ENCODE assay signal across 24 cellular contexts in genomic region chr7:121537031-121537430, GRCh38.
DNase-seq lines count a peak whose midpoint lies in the region; ATAC-seq and TF ChIP-seq lines count a peak whose summit lies in the region.
"Had no signal": no experiment of that assay in that cellular context is flagged by ENCODE, and none has a peak within 500 bp of the region (broad histone marks: within the 10 kb centered on the region; RNA-seq: fewer than 3 reads in every experiment).

No MANE protein-coding gene starts in this region.

- no peaks in the 10 kb centered on the region for H3K36me3 ChIP-seq in GM23338 (ENCODE audit: insufficient read depth)
- H3K36me3 ChIP-seq in MM.1S (replicated peaks; ENCODE audit: insufficient read depth, low read length): no peaks in the 10 kb centered on the region
- H3K36me3 ChIP-seq in MG63: no peaks in the 10 kb centered on the region

- H3K27me3 ChIP-seq in GM23338 (ENCODE audit: insufficient read depth) (no peaks in the 10 kb centered on the region), MM.1S (replicated peaks; ENCODE audit: insufficient read depth, low read length) (no peaks in the 10 kb centered on the region), MG63 (no peaks in the 10 kb centered on the region)

- no peak overlapping the region for H3K4me3 ChIP-seq in GM23338
- H3K4me3 ChIP-seq in MM.1S (ENCODE audit: low read length): no peak overlapping the region
- no peak overlapping the region for H3K4me3 ChIP-seq in MG63
- H3K4me3 ChIP-seq: A549, GM12878 had no signal

- H2AFZ ChIP-seq in GM23338 (peak overlapping the region; percentile 30; the same call in 1 of the 2 replicates), MM.1S (ENCODE audit: low read length) (peak overlapping the region; percentile 7; the same call in 1 of the 2 replicates)

- H3K27ac Mint-ChIP-seq in GM23338: no peak overlapping the region
- H3K27ac Mint-ChIP-seq: CD4-positive, alpha-beta T cell; HFFc6 had no signal

- H3K9ac ChIP-seq in MM.1S (ENCODE audit: low read length): no peak overlapping the region

- no peaks in the 10 kb centered on the region for H4K20me1 ChIP-seq in GM23338 (replicated peaks; ENCODE audit: insufficient read depth)
- H4K20me1 ChIP-seq in MM.1S (ENCODE audit: insufficient read depth, low read length): no peaks in the 10 kb centered on the region

- no peaks in the 10 kb centered on the region for H3K79me2 ChIP-seq in GM23338 (replicated peaks; ENCODE audit: insufficient read depth)
- H3K79me2 ChIP-seq in MM.1S (ENCODE audit: low read length): no peaks in the 10 kb centered on the region

- 0 out of 3 replicates have a peak, but pooled peaks cover 3% of the 10 kb centered on the region for H3K4me1 Mint-ChIP-seq in GM23338

- H3K4me1 ChIP-seq in GM23338 (ENCODE audit: insufficient read depth) (0 out of 2 replicates have a peak, but pooled peaks cover 3% of the 10 kb centered on the region), MM.1S (ENCODE audit: low read length) (peaks cover 8% of the 10 kb centered on the region; the same call in 1 of the 2 replicates)
- H3K4me1 ChIP-seq: A549 had no signal

- H3K9me2 ChIP-seq in GM23338 (ENCODE audit: insufficient read depth) (0 out of 2 replicates have a peak, but pooled peaks cover 6% of the 10 kb centered on the region), MM.1S (replicated peaks; ENCODE audit: insufficient read depth, low read length) (no peaks in the 10 kb centered on the region)

- DNase-seq in GM23338 (ENCODE audit: low spot score) (no peak), MM.1S (no peak), iris pigment epithelial cell (ENCODE audit: low read depth) (peak; percentile 54), hepatic stellate cell (ENCODE audit: low spot score) (no peak), MG63 (no peak)
- DNase-seq: CD4-positive, alpha-beta T cell; COR-L47; DMS79 treated with DMSO at 0.1 percent for 48 hours; HFFc6; Kasumi-1; NCI-H1092 treated with DMSO at 0.1 percent for 48 hours; NCI-H146; NCI-H2029; NCI-H2227 treated with DMSO at 0.1 percent for 48 hours; NCI-H524 treated with DMSO at 0.1 percent for 48 hours; NCI-H82; OCI-M1; RPMI8226; SHP77 had no signal

- H3F3A ChIP-seq in GM23338 (replicated peaks; ENCODE audit: low read depth) (no peaks in the 10 kb centered on the region), MM.1S (ENCODE audit: insufficient read depth, low read length) (0 out of 2 replicates have a peak, but pooled peaks cover 3% of the 10 kb centered on the region)

- no peak overlapping the region for H3K4me3 Mint-ChIP-seq in GM23338
- H3K4me3 Mint-ChIP-seq: CD4-positive, alpha-beta T cell; HFFc6 had no signal

- H3K9me3 Mint-ChIP-seq in GM23338: no peaks in the 10 kb centered on the region
- H3K9me3 Mint-ChIP-seq: CD4-positive, alpha-beta T cell; HFFc6 had no signal

- no peaks in the 10 kb centered on the region for H3K36me3 Mint-ChIP-seq in GM23338 (ENCODE audit: low read depth)

- H3K9me3 ChIP-seq in MM.1S (replicated peaks; ENCODE audit: insufficient read depth, low read length) (no peaks in the 10 kb centered on the region), MG63 (no peaks in the 10 kb centered on the region)
- H3K9me3 ChIP-seq: A549 had no signal

- H3K27ac ChIP-seq in GM23338 (ENCODE audit: low read depth): no peak overlapping the region
- H3K27ac ChIP-seq in MM.1S (ENCODE audit: low read length): no peak overlapping the region
- H3K27ac ChIP-seq: A549 had no signal

- peaks cover 1% of the 10 kb centered on the region for H3K27me3 Mint-ChIP-seq in GM23338 (ENCODE audit: insufficient read depth, low read depth, poor library complexity)
- H3K27me3 Mint-ChIP-seq: CD4-positive, alpha-beta T cell had no signal

- no peak for ATAC-seq in GM23338
- peak; percentile 48; the same call in 2 of the 3 replicates for ATAC-seq in SK-N-SH treated with all-trans-retinoic acid at 6 μM for 48 hours
- no peak for ATAC-seq in HG02610 (IDR thresholded peaks at IDR 0.05; ENCODE audit: unreplicated experiment)
- ATAC-seq in GM21367 (IDR thresholded peaks at IDR 0.05; ENCODE audit: unreplicated experiment): no peak
- ATAC-seq: A549, GM12878 had no signal

- H3K4me2 ChIP-seq in GM23338 (no peak overlapping the region), MM.1S (ENCODE audit: low read depth, low read length) (no peak overlapping the region)
- H3K4me2 ChIP-seq: A549 had no signal

- no peak for TF ChIP-seq CTCF in GM23338 (conservative IDR thresholded peaks at IDR 0.05; ENCODE audit: low read depth in 2 of 2)
- no peak for TF ChIP-seq CTCF in MM.1S (IDR thresholded peaks at IDR 0.05; ENCODE audit: low read length)

TF ChIP-seq in GM23338, 12 proteins besides CTCF, POLR2A, EP300 and RAD21 (continues in another document):
- no peak for TF ChIP-seq ZNF331 (CRISPR knock-in tag; IDR thresholded peaks at IDR 0.05; ENCODE audit: low read depth)
- no peak for TF ChIP-seq ZNF114 (CRISPR knock-in tag; IDR thresholded peaks at IDR 0.05)
- TF ChIP-seq EZH2 (IDR thresholded peaks at IDR 0.05; ENCODE audit: low read depth, unreplicated experiment): no peak
- no peak for TF ChIP-seq EZH2phosphoT487 (IDR thresholded peaks at IDR 0.05; ENCODE audit: unreplicated experiment)
- no peak for TF ChIP-seq JUNB (IDR thresholded peaks at IDR 0.05; ENCODE audit: unreplicated experiment)
- no peak for TF ChIP-seq ETS1 (IDR thresholded peaks at IDR 0.05)
- TF ChIP-seq STAT1 (IDR thresholded peaks at IDR 0.05; ENCODE audit: unreplicated experiment): no peak
- TF ChIP-seq NANOG (IDR thresholded peaks at IDR 0.05; ENCODE audit: borderline replicate concordance): no peak

TF ChIP-seq in SK-N-SH treated with all-trans-retinoic acid at 6 μM for 48 hours, 23 proteins besides CTCF, POLR2A, EP300 and RAD21:
- TF ChIP-seq RARB (CRISPR knock-in tag; IDR thresholded peaks at IDR 0.05) (no peak), TSHZ2 (CRISPR knock-in tag; IDR thresholded peaks at IDR 0.05) (no peak), GLIS3 (CRISPR knock-in tag; IDR thresholded peaks at IDR 0.05) (no peak), ESRRG (CRISPR knock-in tag; IDR thresholded peaks at IDR 0.05) (no peak), TCF4 (CRISPR knock-in tag; IDR thresholded peaks at IDR 0.05; ENCODE audit: borderline replicate concordance) (no peak)
TF ChIP-seq in SK-N-SH treated with all-trans-retinoic acid at 6 μM for 48 hours: peak in this region for 0.
